ENCODE assay signal across 8 cellular contexts in the genomic region with DNA sequence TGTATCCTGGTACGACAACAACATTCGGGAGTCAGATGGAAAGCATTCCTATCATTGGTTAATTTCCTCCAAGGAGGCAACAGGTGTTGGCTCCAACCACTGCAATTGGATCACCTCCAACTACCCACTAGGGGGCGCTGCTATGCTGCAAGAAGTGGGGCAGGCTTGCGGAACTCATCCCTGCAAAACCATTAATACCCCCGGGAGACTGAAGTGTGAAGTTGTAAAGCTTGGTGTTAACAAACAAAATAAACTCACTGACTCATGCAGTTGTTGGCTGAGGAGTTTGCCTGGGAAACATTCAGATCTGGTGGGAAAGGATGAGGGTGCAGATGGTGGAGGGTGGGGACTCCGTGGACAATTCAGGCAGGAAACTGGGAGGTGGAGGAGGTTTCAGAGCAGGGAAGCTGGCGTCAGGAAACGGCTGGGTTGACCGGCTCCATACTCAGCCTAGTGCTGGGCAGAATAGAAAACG.
DNase-seq lines count a peak whose midpoint lies in the region; ATAC-seq and TF ChIP-seq lines count a peak whose summit lies in the region.

No MANE protein-coding gene starts in this region.

- no peaks in the 10 kb centered on the region for H3K4me1 ChIP-seq in fibroblast of lung (ENCODE audit: control insufficient read depth, extremely low read depth, insufficient read depth, low read length)

- no peak overlapping the region for H3K27ac ChIP-seq in fibroblast of lung (ENCODE audit: insufficient read depth, low read length)

- no peaks in the 10 kb centered on the region for H3K9me3 Mint-ChIP-seq in nephron

- H3K4me3 Mint-ChIP-seq in nephron, result no peak overlapping the region

- H3K9ac ChIP-seq in fibroblast of lung (ENCODE audit: insufficient read depth, low read length), result no peak overlapping the region

- peak; percentile 43 for TF ChIP-seq CTCF in GM20000 (IDR thresholded peaks at IDR 0.05; ENCODE audit: extremely low read depth, missing control alignments)
- peak; percentile 44 to 75 for TF ChIP-seq CTCF in fibroblast of lung (conservative IDR thresholded peaks at IDR 0.05 in 1 of 2, IDR thresholded peaks at IDR 0.05 in 1 of 2; ENCODE audit: low read depth in 1 of 2, low read length in 2 of 2)
- TF ChIP-seq CTCF in nephron (IDR thresholded peaks at IDR 0.05; ENCODE audit: unreplicated experiment in 3 of 3), result peak; percentile 83 to 93 (median 85)

- no peak overlapping the region for H3K4me2 ChIP-seq in fibroblast of lung (ENCODE audit: extremely low read depth, insufficient read depth, low read length)

- no peak overlapping the region for H3K4me3 ChIP-seq in fibroblast of lung (replicated peaks in 1 of 4; ENCODE audit: control extremely low read depth in 1 of 4, insufficient read depth in 1 of 4, low read depth in 3 of 4, low read length in 4 of 4)

- peaks cover 24% of the 10 kb centered on the region for H3K27me3 Mint-ChIP-seq in nephron (ENCODE audit: low read depth)

- no peaks in the 10 kb centered on the region for H3K36me3 Mint-ChIP-seq in nephron (ENCODE audit: low read depth)

- DNase-seq in AG20443 (ENCODE audit: low spot score) (peak; percentile 37), GM20000 (ENCODE audit: low spot score) (peak; percentile 23), NCI-H526 treated with DMSO at 0.1 percent for 48 hours (lab: John Stamatoyannopoulos, UW) (peak; percentile 6), fibroblast of lung (ENCODE audit: low read depth in 2 of 2) (peak; percentile 33 to 65), superior temporal gyrus (ENCODE audit: extremely low spot score) (peak; percentile 93)
- peak; percentile 32 for DNase-seq in activated CD8-positive, alpha-beta memory T cell treated with anti-CD3 and anti-CD28 coated beads, Interleukin-2, amount 50 U/mL, for 4 hours

- no peaks in the 10 kb centered on the region for H3K4me1 Mint-ChIP-seq in nephron

- H4K20me1 ChIP-seq in fibroblast of lung (ENCODE audit: control insufficient read depth, extremely low read depth, insufficient read depth, low read length), result no peaks in the 10 kb centered on the region

- no peak for ATAC-seq in GM21619 (IDR thresholded peaks at IDR 0.05; ENCODE audit: unreplicated experiment)

- H2AFZ ChIP-seq in fibroblast of lung (ENCODE audit: low read length), result no peak overlapping the region

- H3K36me3 ChIP-seq in fibroblast of lung (ENCODE audit: control insufficient read depth, insufficient read depth, low read length), result no peaks in the 10 kb centered on the region

- H3K9me3 ChIP-seq in fibroblast of lung (ENCODE audit: control insufficient read depth, insufficient read depth, low read depth, low read length), result no peaks in the 10 kb centered on the region

- no peaks in the 10 kb centered on the region for H3K79me2 ChIP-seq in fibroblast of lung (ENCODE audit: control insufficient read depth, insufficient read depth, low read length)

- no peaks in the 10 kb centered on the region for H3K27me3 ChIP-seq in fibroblast of lung (ENCODE audit: control insufficient read depth, insufficient read depth, low read length)

- H3K27ac Mint-ChIP-seq in nephron, result no peak overlapping the region

Comparison
In these comparisons a context has a peak if more than half of its experiments do, and no peak if none do; other contexts are left out.
1. DNase-seq: peak in every context shown above with its lines; median percentile 93 in superior temporal gyrus; 49 in fibroblast of lung; 37 in AG20443; 32 in activated CD8-positive, alpha-beta memory T cell treated with anti-CD3 and anti-CD28 coated beads, Interleukin-2, amount 50 U/mL, for 4 hours; 23 in GM20000; 6 in NCI-H526 treated with DMSO at 0.1 percent for 48 hours.